Comparison of ENCODE assay signal across 9 cellular contexts in genomic region chr2:33497177-33497787, GRCh38. TPM values are rescaled to one million over a fixed set of nuclear protein-coding genes. Genes with fewer than 3 reads are reported as not detected.
DNase-seq lines count a peak whose midpoint lies in the region; ATAC-seq and TF ChIP-seq lines count a peak whose summit lies in the region.
"Had no signal": no experiment of that assay in that cellular context is flagged by ENCODE, and none has a peak within 500 bp of the region (broad histone marks: within the 10 kb centered on the region; RNA-seq: fewer than 3 reads in every experiment).

No MANE protein-coding gene starts in this region.

- H3K27ac Mint-ChIP-seq in activated T-cell treated with anti-CD3 and anti-CD28 coated beads, Interleukin-2, amount 50 U/mL, for 24 hours = no peak overlapping the region
- no peak overlapping the region for H3K27ac Mint-ChIP-seq in Calu3 (ENCODE audit: unreplicated experiment)

- H3K36me3 Mint-ChIP-seq in activated T-cell treated with anti-CD3 and anti-CD28 coated beads, Interleukin-2, amount 50 U/mL, for 24 hours (ENCODE audit: low read depth) = no peaks in the 10 kb centered on the region
- no peaks in the 10 kb centered on the region for H3K36me3 Mint-ChIP-seq in Calu3 (ENCODE audit: insufficient read depth, unreplicated experiment)

- CTCF ChIA-PET in Calu3 (lab: Charles Lee) = no interaction called here

- peaks cover 46% of the 10 kb centered on the region for H3K4me1 Mint-ChIP-seq in activated T-cell treated with anti-CD3 and anti-CD28 coated beads, Interleukin-2, amount 50 U/mL, for 24 hours (ENCODE audit: low read depth)
- H3K4me1 Mint-ChIP-seq in Calu3 (ENCODE audit: low read depth, unreplicated experiment) = no peaks in the 10 kb centered on the region

- no TSS peak for BruUV-seq in Calu3 (replicated peaks; lab: Mats Ljungman, UMichigan)

- no peaks in the 10 kb centered on the region for H3K9me3 Mint-ChIP-seq in activated T-cell treated with anti-CD3 and anti-CD28 coated beads, Interleukin-2, amount 50 U/mL, for 24 hours
- peaks cover 2% of the 10 kb centered on the region for H3K9me3 Mint-ChIP-seq in Calu3 (ENCODE audit: low read depth, unreplicated experiment)

- H3K4me3 Mint-ChIP-seq in activated T-cell treated with anti-CD3 and anti-CD28 coated beads, Interleukin-2, amount 50 U/mL, for 24 hours = peak overlapping the region; percentile 2
- H3K4me3 Mint-ChIP-seq in Calu3 (ENCODE audit: low read depth, unreplicated experiment) = no peak overlapping the region

- ATAC-seq in HG03095 (IDR thresholded peaks at IDR 0.05; ENCODE audit: unreplicated experiment) = peak; percentile 38

- DNase-seq in activated T-cell treated with anti-CD3 and anti-CD28 coated beads, Interleukin-2, amount 50 U/mL, for 24 hours = no peak
- DNase-seq in activated T-cell treated with anti-CD3 and anti-CD28 coated beads, Interleukin-2, amount 50 U/mL, for 1 hour = no peak
- peak; percentile 92 for DNase-seq in SKM-1 treated with dmso at 0.1 percent for 144 hours (lab: John Stamatoyannopoulos, UW; ENCODE audit: unreplicated experiment)
- no peak for DNase-seq in substantia nigra (lab: John Stamatoyannopoulos, UW)
- no peak for DNase-seq in inferior parietal cortex (ENCODE audit: extremely low spot score)
- DNase-seq in HT-29 (ENCODE audit: low spot score) = no peak
- no peak for DNase-seq in Calu3

- H3K27me3 Mint-ChIP-seq in activated T-cell treated with anti-CD3 and anti-CD28 coated beads, Interleukin-2, amount 50 U/mL, for 24 hours = no peaks in the 10 kb centered on the region
- no peaks in the 10 kb centered on the region for H3K27me3 Mint-ChIP-seq in Calu3 (ENCODE audit: unreplicated experiment)

- intact Hi-C loops in Calu3 (cut with micrococcal nuclease; ENCODE audit: unreplicated experiment) = no loop called here

- TF ChIP-seq CTCF in Calu3 (IDR thresholded peaks at IDR 0.05; ENCODE audit: unreplicated experiment) = no peak

- peak overlapping the region; percentile 41 for H3K27ac ChIP-seq in substantia nigra (ENCODE audit: low read depth, low read length, poor library complexity, severe bottlenecking)

RNA-seq across cellular contexts. Expression of gene RASGRP3, which starts 20.8 kb away (rescaled TPM):
- 0.41 and 1.3 TPM in 2 replicates for total RNA-seq in HT-29 (2014; rRNA removed; shearing (Covaris generic))
- total RNA-seq in Calu3 (2022) = 4.6 and 10.4 TPM in 2 replicates
- total RNA-seq: NCI-H460 had no signal
